8 cellular contexts compared by ENCODE assay signal in the genomic region with DNA sequence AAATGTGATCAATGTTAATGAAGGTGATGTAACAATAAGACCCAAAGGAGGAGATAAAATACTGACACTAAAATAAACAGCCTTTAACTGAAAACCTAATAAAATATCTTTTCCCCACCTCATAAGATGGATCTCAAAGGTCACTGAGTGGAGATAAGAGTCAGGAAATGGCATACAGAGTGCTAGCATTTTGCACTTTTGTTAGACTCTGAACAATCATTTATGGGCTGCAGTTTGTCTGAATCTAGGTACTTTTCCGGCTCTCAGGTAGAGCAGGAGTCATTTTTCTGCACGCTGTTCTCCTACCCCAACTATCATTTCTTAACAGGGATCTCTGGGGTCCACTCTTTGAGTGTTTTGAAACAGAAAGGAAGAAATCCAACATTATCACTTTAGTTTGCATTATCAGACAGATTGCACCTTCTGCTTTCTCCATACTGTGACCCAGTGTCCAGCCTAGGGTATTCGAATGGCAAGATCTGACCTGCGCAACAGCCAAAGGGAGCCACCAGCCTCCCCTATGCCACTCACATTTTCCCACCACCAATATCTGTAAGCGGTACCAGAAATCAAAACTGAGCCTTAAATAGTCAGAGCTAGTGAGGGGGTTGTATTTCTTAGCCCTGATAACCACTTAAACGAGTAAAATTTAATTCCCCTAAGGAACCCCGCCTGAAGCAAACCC. TPM values are rescaled to one million over a fixed set of nuclear protein-coding genes. Genes with fewer than 3 reads are reported as not detected.
A peak's percentile ranks its signal among the peaks of the same experiment; 100 is the strongest.
DNase-seq lines count a peak whose midpoint lies in the region; ATAC-seq, FAIRE-seq and TF ChIP-seq lines count a peak whose summit lies in the region.

No MANE protein-coding gene starts in this region.

- intact Hi-C loops in K562 (cut with micrococcal nuclease): no loop called here
- intact Hi-C loops in lower lobe of right lung (cut with DNase I): loop anchor here (10.0 kb wide), 1 partner anchor 72 kb away; no protein-coding TSS in a partner anchor

- TF ChIP-seq RAD21 in K562 (CRISPR knock-in tag; conservative IDR thresholded peaks at IDR 0.05 in 1 of 2, IDR thresholded peaks at IDR 0.05 in 1 of 2): no peak

- H3K36me3 ChIP-seq in K562 (ENCODE audit: control insufficient read depth, insufficient read depth, low read length) (no peaks in the 10 kb centered on the region), lower lobe of right lung (peaks cover under 1% of the 10 kb centered on the region), urinary bladder (ENCODE audit: insufficient read depth) (no peaks in the 10 kb centered on the region)

- H3K27ac ChIP-seq in K562 (ENCODE audit: extremely low read depth, low read depth, low read length) (peak overlapping the region; percentile 76), lower lobe of right lung (peak overlapping the region; percentile 92), urinary bladder (ENCODE audit: low read depth) (peak overlapping the region; percentile 51)

- no peaks in the 10 kb centered on the region for H3K36me3 Mint-ChIP-seq in activated naive CD4-positive, alpha-beta T cell treated with anti-CD3 and anti-CD28 coated beads, Interleukin-2, amount 50 U/mL, for 24 hours

- no peaks in the 10 kb centered on the region for H3K9me1 ChIP-seq in K562 (ENCODE audit: control insufficient read depth, insufficient read depth, low read length)

- BruUV-seq in K562 (replicated peaks; lab: Mats Ljungman, UMichigan): no TSS peak

- FAIRE-seq in K562 (lab: Jason Lieb, UNC): no peak

- no peaks in the 10 kb centered on the region for H3K27me3 ChIP-seq in K562 (ENCODE audit: control insufficient read depth in 2 of 2, insufficient read depth in 2 of 2, low read length in 2 of 2)
- no peaks in the 10 kb centered on the region for H3K27me3 ChIP-seq in lower lobe of right lung (ENCODE audit: low read depth)

- in situ Hi-C loops in K562 (cut with MboI): loop anchor here (5.0 to 10.0 kb wide), 2 partner anchors 92 to 165 kb away; a partner anchor contains a TSS

- peaks cover 5% of the 10 kb centered on the region; the same call in 1 of the 3 replicates for H3K79me2 ChIP-seq in K562 (ENCODE audit: control insufficient read depth, insufficient read depth, low read length)

- POLR2A ChIA-PET in K562 (lab: Yijun Ruan, JAX): interaction anchor here (0.6 to 1.2 kb wide), 5 partner anchors 9 to 767 kb away, joined by 3 to 6 read pairs (median 3); no protein-coding TSS in a partner anchor

- no peak for DNase-seq in activated naive CD4-positive, alpha-beta T cell (lab: John Stamatoyannopoulos, UW)
- DNase-seq in K562 (ENCODE audit: extremely low read depth in 1 of 4, low spot score in 3 of 4): peak in 2 of 4 experiments; percentile 11 to 27
- no peak for DNase-seq in lower lobe of right lung
- no peak for DNase-seq in NCI-H524 treated with DMSO at 0.1 percent for 48 hours (lab: John Stamatoyannopoulos, UW)
- DNase-seq in midbrain (lab: John Stamatoyannopoulos, UW): no peak
- DNase-seq in kidney glomerular epithelial cell (lab: John Stamatoyannopoulos, UW): no peak

- H4K20me1 ChIP-seq in K562 (replicated peaks; ENCODE audit: control insufficient read depth, insufficient read depth, low read length): 0 out of 2 replicates have a peak, but pooled peaks cover 6% of the 10 kb centered on the region

- peak overlapping the region; percentile 81 for H3K4me2 ChIP-seq in K562 (ENCODE audit: insufficient read depth, low read length)

- no peaks in the 10 kb centered on the region for H3K9me3 Mint-ChIP-seq in activated naive CD4-positive, alpha-beta T cell treated with anti-CD3 and anti-CD28 coated beads, Interleukin-2, amount 50 U/mL, for 24 hours

- 20% methylated on average over 7 of the region's 7 CpGs for WGBS in K562 (ENCODE audit: insufficient coverage, low coverage, missing lambda C conversion rate)
- WGBS in urinary bladder: 55% methylated on average over 7 of the region's 7 CpGs

- H3K27me3 Mint-ChIP-seq in activated naive CD4-positive, alpha-beta T cell treated with anti-CD3 and anti-CD28 coated beads, Interleukin-2, amount 50 U/mL, for 24 hours: no peaks in the 10 kb centered on the region

- CTCF ChIA-PET in K562 (lab: Yijun Ruan, JAX; ENCODE audit: low intra/inter-chr PET ratio): interaction anchor here (0.5 to 1.7 kb wide), 3 partner anchors 165 to 435 kb away, joined by 3 to 7 read pairs (median 6); no protein-coding TSS in a partner anchor

- peaks cover 26% of the 10 kb centered on the region for H3K4me1 Mint-ChIP-seq in activated naive CD4-positive, alpha-beta T cell treated with anti-CD3 and anti-CD28 coated beads, Interleukin-2, amount 50 U/mL, for 24 hours

- peaks cover 6 to 23% of the 10 kb centered on the region in 2 experiments for H3K4me1 ChIP-seq in K562 (replicated peaks in 1 of 2; ENCODE audit: control insufficient read depth in 2 of 2, insufficient read depth in 2 of 2, low read length in 2 of 2)
- H3K4me1 ChIP-seq in lower lobe of right lung: peaks cover 38% of the 10 kb centered on the region
- no peaks in the 10 kb centered on the region for H3K4me1 ChIP-seq in urinary bladder (ENCODE audit: insufficient read depth)

- TF ChIP-seq CTCF in K562 (IDR thresholded peaks at IDR 0.05 in 2 of 3, conservative IDR thresholded peaks at IDR 0.05 in 1 of 3; ENCODE audit: insufficient read depth in 2 of 3, low read depth in 1 of 3, low read length in 3 of 3) (no peak), lower lobe of right lung (IDR thresholded peaks at IDR 0.05) (no peak)

- no peak for TF ChIP-seq POLR2A in K562 (conservative IDR thresholded peaks at IDR 0.05)

- H3K9me3 ChIP-seq in K562 (replicated peaks; ENCODE audit: control insufficient read depth, insufficient read depth, low read depth, low read length): peaks cover 2% of the 10 kb centered on the region; the same call in 1 of the 2 replicates
- no peaks in the 10 kb centered on the region for H3K9me3 ChIP-seq in lower lobe of right lung

- ATAC-seq in K562 (peak; percentile 41), lower lobe of right lung (peak in 1 of 2 donors; percentile 18)

- H3K9ac ChIP-seq in K562 (ENCODE audit: insufficient read depth in 1 of 2, low read depth in 2 of 2, low read length in 2 of 2): peak overlapping the region; percentile 86 to 97

- peak overlapping the region; percentile 96 for H2AFZ ChIP-seq in K562 (ENCODE audit: low read depth, low read length)

- peak overlapping the region; percentile 83 for H3K4me3 ChIP-seq in K562
- H3K4me3 ChIP-seq in lower lobe of right lung: peak overlapping the region; percentile 80
- H3K4me3 ChIP-seq in urinary bladder (ENCODE audit: low read depth, low read length): peak overlapping the region; percentile 78

- TF ChIP-seq EP300 in K562 (IDR thresholded peaks at IDR 0.05; ENCODE audit: low read length): no peak

- H3K4me3 Mint-ChIP-seq in activated naive CD4-positive, alpha-beta T cell treated with anti-CD3 and anti-CD28 coated beads, Interleukin-2, amount 50 U/mL, for 24 hours: peak overlapping the region; percentile 91

- peak overlapping the region; percentile 93 for H3K27ac Mint-ChIP-seq in activated naive CD4-positive, alpha-beta T cell treated with anti-CD3 and anti-CD28 coated beads, Interleukin-2, amount 50 U/mL, for 24 hours

RNA-seq across cellular contexts. Expression of a gene that starts 0.9 kb away (rescaled TPM):
- total RNA-seq in K562 (2011; cell fraction: chromatin; rRNA removed; ENCODE audit: low replicate concordance): 7.3 and 8.2 TPM in 2 replicates
- total RNA-seq in K562 (2011; cell fraction: nucleolus; rRNA removed): 6.0 and 6.1 TPM in 2 replicates
- total RNA-seq in K562 (2011; cell fraction: nucleoplasm; rRNA removed): 9.2 and 10.1 TPM in 2 replicates
- total RNA-seq in K562 (2014; rRNA removed) (1.7 and 2.4 TPM in 2 replicates), K562 (2014; rRNA removed; fragmentation: Illumina TruSeq; extraction: Trizol) (3.7 and 3.8 TPM in 2 replicates), K562 (2015; rRNA removed; fragmentation: Illumina TruSeq; extraction: Trizol) (2.6 and 3.4 TPM in 2 replicates), K562 (2021) (5.4 and 7.5 TPM in 2 replicates), lower lobe of right lung (41.4 TPM), urinary bladder (7.8 TPM)
- polyA plus RNA-seq in K562 (2011; rRNA removed) (7.9 and 9.6 TPM in 2 replicates), K562 (2014; fragmentation: Illumina TruSeq; extraction: Trizol) (5.6 and 6.4 TPM in 2 replicates), K562 (2014; fragmentation: Nextera tagmentation; extraction: Ambion mirVana) (1 to 10 TPM in 1 of 2 experiments, under 1 TPM in 1; 0.89 to 1.2 TPM), K562 (2014; rRNA removed) (4.1 and 6.7 TPM in 2 replicates), urinary bladder (11.6 TPM)
- polyA plus RNA-seq in K562 (2011; cell fraction: cytosol; rRNA removed): 6.0 and 6.8 TPM in 2 replicates
- polyA plus RNA-seq in K562 (2011; cell fraction: nucleus; rRNA removed): 5.3 and 6.7 TPM in 2 replicates
- 6.6 and 7.8 TPM in 2 replicates for polyA plus RNA-seq in K562 (2012)
- 8.1 and 8.2 TPM in 2 replicates for polyA minus RNA-seq in K562 (2011; rRNA and poly(A)+ RNA removed)
- polyA minus RNA-seq in K562 (2011; cell fraction: cytosol; rRNA and poly(A)+ RNA removed): 2.3 and 3.3 TPM in 2 replicates
- 1.2 and 2.6 TPM in 2 replicates for polyA minus RNA-seq in K562 (2011; cell fraction: nucleus; rRNA and poly(A)+ RNA removed)

RNA-seq across cellular contexts. Expression of a gene that starts 1.0 kb away (rescaled TPM):
- 0.74 and 3.1 TPM in 2 replicates for total RNA-seq in K562 (2011; cell fraction: chromatin; rRNA removed; ENCODE audit: low replicate concordance)
- total RNA-seq in K562 (2011; cell fraction: nucleolus; rRNA removed): 2.0 and 4.2 TPM in 2 replicates
- 0.59 and 1.7 TPM in 2 replicates for total RNA-seq in K562 (2011; cell fraction: nucleoplasm; rRNA removed)
- total RNA-seq in K562 (2014; rRNA removed) (6.8 and 10.6 TPM in 2 replicates), K562 (2014; rRNA removed; fragmentation: Illumina TruSeq; extraction: Trizol) (16.7 and 19.6 TPM in 2 replicates), K562 (2015; rRNA removed; fragmentation: Illumina TruSeq; extraction: Trizol) (15.9 and 16.1 TPM in 2 replicates), K562 (2021) (5.7 and 6.0 TPM in 2 replicates), lower lobe of right lung (8.5 TPM), urinary bladder (5.7 TPM)
- polyA plus RNA-seq in K562 (2011; rRNA removed) (9.4 and 19.3 TPM in 2 replicates), K562 (2014; fragmentation: Illumina TruSeq; extraction: Trizol) (19.2 and 19.5 TPM in 2 replicates), K562 (2014; fragmentation: Nextera tagmentation; extraction: Ambion mirVana) (1 to 10 TPM; 9.0 to 9.9 TPM), K562 (2014; rRNA removed) (12.6 and 14.0 TPM in 2 replicates), urinary bladder (4.4 TPM)
- polyA plus RNA-seq in K562 (2011; cell fraction: cytosol; rRNA removed): 1.9 and 2.5 TPM in 2 replicates
- polyA plus RNA-seq in K562 (2011; cell fraction: nucleus; rRNA removed): 1.7 and 3.6 TPM in 2 replicates
- polyA plus RNA-seq in K562 (2012): 13.7 and 14.0 TPM in 2 replicates
- polyA minus RNA-seq in K562 (2011; rRNA and poly(A)+ RNA removed): 3.3 and 6.7 TPM in 2 replicates
- polyA minus RNA-seq in K562 (2011; cell fraction: cytosol; rRNA and poly(A)+ RNA removed): 1.5 and 2.9 TPM in 2 replicates
- polyA minus RNA-seq in K562 (2011; cell fraction: nucleus; rRNA and poly(A)+ RNA removed): 3.2 and 5.4 TPM in 2 replicates

RNA-seq across cellular contexts. Expression of a gene that starts 50.0 kb away (rescaled TPM):
- 31.3 and 57.2 TPM in 2 replicates for total RNA-seq in K562 (2011; cell fraction: chromatin; rRNA removed; ENCODE audit: low replicate concordance)
- total RNA-seq in K562 (2011; cell fraction: nucleolus; rRNA removed): 18.3 and 20.9 TPM in 2 replicates
- 25.7 and 42.1 TPM in 2 replicates for total RNA-seq in K562 (2011; cell fraction: nucleoplasm; rRNA removed)
- 16.3 and 23.4 TPM in 2 replicates for total RNA-seq in K562 (2014; rRNA removed)
- total RNA-seq in K562 (2014; rRNA removed; fragmentation: Illumina TruSeq; extraction: Trizol): 16.0 and 19.7 TPM in 2 replicates
- 20.2 and 20.5 TPM in 2 replicates for total RNA-seq in K562 (2015; rRNA removed; fragmentation: Illumina TruSeq; extraction: Trizol)
- total RNA-seq in K562 (2021): 21.0 and 25.2 TPM in 2 replicates
- 24.0 and 30.0 TPM in 2 replicates for polyA plus RNA-seq in K562 (2011; rRNA removed)
- 15.7 and 17.2 TPM in 2 replicates for polyA plus RNA-seq in K562 (2011; cell fraction: cytosol; rRNA removed)
- polyA plus RNA-seq in K562 (2011; cell fraction: nucleus; rRNA removed): 69.7 and 83.9 TPM in 2 replicates
- 15.5 and 29.2 TPM in 2 replicates for polyA plus RNA-seq in K562 (2012)
- polyA plus RNA-seq in K562 (2014; fragmentation: Illumina TruSeq; extraction: Trizol): 20.4 and 20.5 TPM in 2 replicates
- 10 to 100 TPM in 1 of 2 experiments, 1 to 10 TPM in 1; 8.7 to 11.5 TPM for polyA plus RNA-seq in K562 (2014; fragmentation: Nextera tagmentation; extraction: Ambion mirVana)
- polyA plus RNA-seq in K562 (2014; rRNA removed): 20.3 and 28.7 TPM in 2 replicates
- polyA minus RNA-seq in K562 (2011; rRNA and poly(A)+ RNA removed): 10.1 and 12.8 TPM in 2 replicates
- 5.6 and 7.5 TPM in 2 replicates for polyA minus RNA-seq in K562 (2011; cell fraction: cytosol; rRNA and poly(A)+ RNA removed)
- polyA minus RNA-seq in K562 (2011; cell fraction: nucleus; rRNA and poly(A)+ RNA removed): 22.9 and 38.6 TPM in 2 replicates
- total RNA-seq in lower lobe of right lung: 46.3 TPM
- total RNA-seq in urinary bladder: 25.0 TPM
- polyA plus RNA-seq in urinary bladder: 32.8 TPM
